ENCODE assay signal across 8 cellular contexts in genomic region chr11:65778901-65779668, GRCh38. TPM values are rescaled to one million over a fixed set of nuclear protein-coding genes. Genes with fewer than 3 reads are reported as not detected.
DNase-seq lines count a peak whose midpoint lies in the region; ATAC-seq and TF ChIP-seq lines count a peak whose summit lies in the region.

No MANE protein-coding gene starts in this region.

- no peaks in the 10 kb centered on the region for H3K9me3 Mint-ChIP-seq in activated CD4-positive, alpha-beta T cell treated with anti-CD3 and anti-CD28 coated beads, Interleukin-2, amount 10 ng/mL, durations not matched to agents 7 days and 5 days
- no peaks in the 10 kb centered on the region for H3K9me3 Mint-ChIP-seq in activated naive CD8-positive, alpha-beta T cell treated with anti-CD3 and anti-CD28 coated beads for 36 hours

- H3K27ac ChIP-seq in left lung (peak overlapping the region in 1 of 2 donors; percentile 97), thymus (ENCODE audit: low read depth) (no peak overlapping the region)

- no peak for ATAC-seq in left lung
- no peak for ATAC-seq in GM18858 (IDR thresholded peaks at IDR 0.05; ENCODE audit: unreplicated experiment)

- CTCF ChIA-PET in activated CD4-positive, alpha-beta T cell treated with anti-CD3 and anti-CD28 coated beads, Interleukin-2, amount 10 ng/mL, durations not matched to agents 7 days and 5 days (lab: Charles Lee) = interaction anchor here (0.6 to 5.1 kb wide), 54 partner anchors 8 to 362 kb away, joined by 3 to 73 read pairs (median 5); partner anchors contain the start of genes BANF1, CCDC85B, FIBP and KAT5

- POLR2A ChIA-PET in activated CD4-positive, alpha-beta T cell treated with anti-CD3 and anti-CD28 coated beads, Interleukin-2, amount 10 ng/mL, durations not matched to agents 7 days and 5 days (lab: Charles Lee) = interaction anchor here (1.2 kb wide), 1 partner anchor 36 kb away, joined by 3 read pairs; no protein-coding TSS in a partner anchor

- peaks cover 6% of the 10 kb centered on the region for H3K36me3 Mint-ChIP-seq in activated CD4-positive, alpha-beta T cell treated with anti-CD3 and anti-CD28 coated beads, Interleukin-2, amount 10 ng/mL, durations not matched to agents 7 days and 5 days (ENCODE audit: low read depth)
- peaks cover 7% of the 10 kb centered on the region for H3K36me3 Mint-ChIP-seq in activated naive CD8-positive, alpha-beta T cell treated with anti-CD3 and anti-CD28 coated beads for 36 hours

- peaks cover 6 to 66% of the 10 kb centered on the region in 2 donors for H3K4me1 ChIP-seq in left lung
- H3K4me1 ChIP-seq in thymus (ENCODE audit: control insufficient read depth, insufficient read depth, low read length) = peaks cover 17% of the 10 kb centered on the region

- intact Hi-C loops in left lung (cut with DNase I) = no loop called here

- no peak for TF ChIP-seq CTCF in left lung (IDR thresholded peaks at IDR 0.05)

- WGBS in thymus = 99% methylated on average over 25 of the region's 25 CpGs

- H3K36me3 ChIP-seq in left lung (peaks cover 0 to 31% of the 10 kb centered on the region in 2 donors), thymus (ENCODE audit: control insufficient read depth, insufficient read depth) (peaks cover 33% of the 10 kb centered on the region)

- H3K9me3 ChIP-seq in left lung (no peaks in the 10 kb centered on the region), thymus (ENCODE audit: control insufficient read depth) (no peaks in the 10 kb centered on the region)

- H3K4me3 ChIP-seq in left lung (peak overlapping the region; percentile 89 to 98), thymus (ENCODE audit: low read length) (peak overlapping the region; percentile 90)

- peaks cover 9% of the 10 kb centered on the region for H3K27me3 Mint-ChIP-seq in activated CD4-positive, alpha-beta T cell treated with anti-CD3 and anti-CD28 coated beads, Interleukin-2, amount 10 ng/mL, durations not matched to agents 7 days and 5 days
- peaks cover 9% of the 10 kb centered on the region for H3K27me3 Mint-ChIP-seq in activated naive CD8-positive, alpha-beta T cell treated with anti-CD3 and anti-CD28 coated beads for 36 hours

- no peak overlapping the region for H3K27ac Mint-ChIP-seq in activated CD4-positive, alpha-beta T cell treated with anti-CD3 and anti-CD28 coated beads, Interleukin-2, amount 10 ng/mL, durations not matched to agents 7 days and 5 days
- no peak overlapping the region for H3K27ac Mint-ChIP-seq in activated naive CD8-positive, alpha-beta T cell treated with anti-CD3 and anti-CD28 coated beads for 36 hours

- H3K4me1 Mint-ChIP-seq in activated CD4-positive, alpha-beta T cell treated with anti-CD3 and anti-CD28 coated beads, Interleukin-2, amount 10 ng/mL, durations not matched to agents 7 days and 5 days = peaks cover 11% of the 10 kb centered on the region
- H3K4me1 Mint-ChIP-seq in activated naive CD8-positive, alpha-beta T cell treated with anti-CD3 and anti-CD28 coated beads for 36 hours = peaks cover 28% of the 10 kb centered on the region

- no peaks in the 10 kb centered on the region for H3K27me3 ChIP-seq in left lung
- H3K27me3 ChIP-seq in thymus (ENCODE audit: control insufficient read depth, insufficient read depth) = peaks cover 6% of the 10 kb centered on the region

- peak overlapping the region; percentile 84 for H3K4me3 Mint-ChIP-seq in activated CD4-positive, alpha-beta T cell treated with anti-CD3 and anti-CD28 coated beads, Interleukin-2, amount 10 ng/mL, durations not matched to agents 7 days and 5 days
- H3K4me3 Mint-ChIP-seq in activated naive CD8-positive, alpha-beta T cell treated with anti-CD3 and anti-CD28 coated beads for 36 hours = peak overlapping the region; percentile 83

- no peak for DNase-seq in activated CD4-positive, alpha-beta T cell treated with anti-CD3 and anti-CD28 coated beads, Interleukin-2, amount 10 ng/mL, durations not matched to agents 7 days and 5 days
- DNase-seq in activated CD4-positive, alpha-beta T cell treated with anti-CD3 and anti-CD28 coated beads for 48 hours = no peak
- DNase-seq in activated naive CD8-positive, alpha-beta T cell treated with anti-CD3 and anti-CD28 coated beads for 36 hours = no peak
- DNase-seq in left lung (peak in 1 of 2 donors; percentile 75), LoVo (ENCODE audit: low spot score) (no peak), DMS53 treated with DMSO at 0.1 percent for 48 hours (lab: John Stamatoyannopoulos, UW; ENCODE audit: unreplicated experiment) (no peak)

RNA-seq across cellular contexts. Expression of gene AP5B1, which starts 1.7 kb away (rescaled TPM):
- total RNA-seq in activated CD4-positive, alpha-beta T cell treated with anti-CD3 and anti-CD28 coated beads, Interleukin-2, amount 10 ng/mL, durations not matched to agents 7 days and 5 days = 10 to 100 TPM; 17.4 to 20.2 TPM
- total RNA-seq in activated naive CD8-positive, alpha-beta T cell treated with anti-CD3 and anti-CD28 coated beads for 36 hours = 10 to 100 TPM; 20.4 to 20.6 TPM
- total RNA-seq in left lung = 10 to 100 TPM; 22.6 to 39.0 TPM
- polyA plus RNA-seq in thymus = 7.6 TPM

RNA-seq across cellular contexts. Expression of gene OVOL1, which starts 7.8 kb away (rescaled TPM):
- not detected for total RNA-seq in activated CD4-positive, alpha-beta T cell treated with anti-CD3 and anti-CD28 coated beads, Interleukin-2, amount 10 ng/mL, durations not matched to agents 7 days and 5 days
- total RNA-seq in activated naive CD8-positive, alpha-beta T cell treated with anti-CD3 and anti-CD28 coated beads for 36 hours = under 1 TPM; 0.42 to 0.45 TPM
- under 1 TPM; 0.37 to 0.41 TPM for total RNA-seq in left lung
- polyA plus RNA-seq in thymus = 1.3 TPM

RNA-seq across cellular contexts. Expression of gene SNX32, which starts 54.7 kb away (rescaled TPM):
- 1 to 10 TPM; 2.1 to 2.2 TPM for total RNA-seq in activated CD4-positive, alpha-beta T cell treated with anti-CD3 and anti-CD28 coated beads, Interleukin-2, amount 10 ng/mL, durations not matched to agents 7 days and 5 days
- 1 to 10 TPM; 2.4 to 3.3 TPM for total RNA-seq in activated naive CD8-positive, alpha-beta T cell treated with anti-CD3 and anti-CD28 coated beads for 36 hours
- 1 to 10 TPM in 1 of 2 donors, under 1 TPM in 1; 0.24 to 1.9 TPM for total RNA-seq in left lung
- polyA plus RNA-seq in thymus = 1.1 TPM

RNA-seq across cellular contexts. Expression of gene RNASEH2C, which starts 58.5 kb away (rescaled TPM):
- 10 to 100 TPM; 74.9 to 86.3 TPM for total RNA-seq in activated CD4-positive, alpha-beta T cell treated with anti-CD3 and anti-CD28 coated beads, Interleukin-2, amount 10 ng/mL, durations not matched to agents 7 days and 5 days
- total RNA-seq in activated naive CD8-positive, alpha-beta T cell treated with anti-CD3 and anti-CD28 coated beads for 36 hours = 100 to 1,000 TPM; 104 to 108 TPM
- 10 to 100 TPM; 46.0 to 70.1 TPM for total RNA-seq in left lung
- polyA plus RNA-seq in thymus = 49.4 TPM
